1 cellular context compared by ENCODE assay signal in the genomic region with DNA sequence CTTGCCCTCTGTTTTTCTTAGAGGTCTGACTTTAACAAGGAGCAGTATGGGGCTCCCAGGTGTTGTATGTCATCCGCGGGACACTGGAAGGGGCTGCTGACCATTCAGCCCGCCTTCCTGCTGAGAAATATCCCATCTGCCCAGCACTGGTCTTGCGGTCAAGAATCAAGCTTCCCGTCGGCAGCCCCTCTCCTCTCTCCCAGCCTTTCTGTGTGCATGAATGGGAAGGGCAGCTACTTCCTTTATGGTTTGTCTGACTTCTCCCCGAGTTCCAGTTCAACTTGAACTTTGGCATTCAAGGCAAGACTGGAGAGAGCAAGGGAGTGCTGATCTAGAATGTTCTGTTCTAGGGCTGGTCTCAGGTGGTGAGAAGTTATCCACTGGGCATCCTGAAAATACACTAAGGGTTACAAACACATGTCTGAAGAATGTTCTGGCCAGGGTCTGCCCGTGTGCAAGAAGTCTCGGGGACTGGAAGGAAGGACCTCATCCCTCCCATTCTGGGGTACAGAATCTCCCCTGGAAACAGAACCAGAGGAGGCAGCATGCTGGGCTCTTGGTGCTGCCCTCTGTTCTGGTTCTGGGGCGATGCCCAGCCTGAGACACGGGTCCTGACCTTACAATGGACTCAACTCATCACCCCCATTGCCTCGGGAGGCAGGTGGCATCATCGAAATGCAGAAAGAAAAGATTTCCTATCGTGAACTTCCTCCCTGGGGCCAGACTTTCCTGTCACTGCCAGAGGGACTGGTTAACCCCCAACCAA.
TF ChIP-seq lines count a peak whose summit lies in the region.

No MANE protein-coding gene starts in this region.

TF ChIP-seq in IMR-90, 13 proteins besides CTCF, POLR2A, EP300 and RAD21:
- TF ChIP-seq SMC3 (IDR thresholded peaks at IDR 0.05; ENCODE audit: low read depth, low read length) (no peak), FOS (IDR thresholded peaks at IDR 0.05; ENCODE audit: low read depth, low read length) (no peak)
